Comparison of ENCODE assay signal across 8 cellular contexts in the genomic region with DNA sequence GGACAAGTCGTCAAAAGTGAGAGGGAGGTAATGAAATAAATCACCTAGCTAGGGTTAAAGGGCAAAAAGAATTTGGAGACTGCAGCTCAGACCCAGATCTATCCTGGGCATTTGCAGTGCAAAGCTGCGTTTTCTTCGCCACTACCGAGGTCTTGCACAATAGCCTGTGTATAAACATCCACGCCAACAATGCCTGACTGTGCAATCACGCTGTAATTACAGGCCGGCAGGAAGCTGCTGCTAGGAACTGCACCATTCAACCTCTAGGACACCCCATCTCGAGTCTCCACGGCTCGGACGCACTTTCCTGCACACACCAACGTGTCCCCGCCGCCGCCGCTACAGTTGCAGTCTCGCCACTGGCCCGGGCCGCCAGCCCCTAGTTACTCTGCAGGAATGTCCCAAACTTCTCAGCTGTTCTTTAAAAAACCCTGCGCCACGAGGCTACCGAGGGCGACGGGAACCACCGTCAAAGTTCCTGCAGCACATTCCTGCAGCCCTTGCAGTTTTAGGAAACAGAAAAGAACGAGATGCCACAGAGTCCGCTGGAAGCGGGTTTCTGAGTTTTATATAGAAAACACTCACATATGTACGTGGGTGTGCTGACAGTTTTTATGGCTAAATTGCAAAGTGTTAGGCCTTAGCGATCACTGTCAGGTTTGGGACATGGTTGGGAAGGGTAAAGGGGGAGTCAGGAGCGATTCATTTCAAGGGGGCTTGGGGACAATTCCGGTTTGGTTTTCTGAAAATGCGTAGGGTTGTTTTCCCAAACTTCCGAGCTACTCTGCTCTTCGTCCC.
DNase-seq lines count a peak whose midpoint lies in the region; ATAC-seq and TF ChIP-seq lines count a peak whose summit lies in the region.

No MANE protein-coding gene starts in this region.

- H3K27ac Mint-ChIP-seq in Calu3 (ENCODE audit: unreplicated experiment) = peak overlapping the region; percentile 53
- peak overlapping the region; percentile 87 for H3K27ac Mint-ChIP-seq in activated T-helper 2 cell treated with anti-CD3 and anti-CD28 coated beads, Interferon-gamma antibody, Interleukin-2, Interleukin-4, amounts not matched to agents 10 μg/mL and 5 μg/mL and 100 μg/mL, durations not matched to agents 14 hours and 24 hours and 36 hours
- H3K27ac Mint-ChIP-seq in natural killer cell = peak overlapping the region; percentile 88 to 92

- H3K4me1 Mint-ChIP-seq in Calu3 (ENCODE audit: low read depth, unreplicated experiment) = peaks cover 27% of the 10 kb centered on the region
- peaks cover 60% of the 10 kb centered on the region for H3K4me1 Mint-ChIP-seq in activated T-helper 2 cell treated with anti-CD3 and anti-CD28 coated beads, Interferon-gamma antibody, Interleukin-2, Interleukin-4, amounts not matched to agents 10 μg/mL and 5 μg/mL and 100 μg/mL, durations not matched to agents 14 hours and 24 hours and 36 hours (ENCODE audit: low read depth)
- H3K4me1 Mint-ChIP-seq in natural killer cell = peaks cover 62 to 63% of the 10 kb centered on the region in 2 donors

- 0 to 1% methylated on average over 32 to 35 of the region's 35 CpGs for WGBS in testis, 2 donors

- ATAC-seq in natural killer cell (peak; percentile 61 to 75 (median 64)), GM18519 (IDR thresholded peaks at IDR 0.05; ENCODE audit: low FRiP score, unreplicated experiment) (no peak)

- H3K4me3 Mint-ChIP-seq in Calu3 (ENCODE audit: low read depth, unreplicated experiment) (peak overlapping the region; percentile 76), natural killer cell (peak overlapping the region; percentile 96)
- H3K4me3 Mint-ChIP-seq in activated T-helper 2 cell treated with anti-CD3 and anti-CD28 coated beads, Interferon-gamma antibody, Interleukin-2, Interleukin-4, amounts not matched to agents 10 μg/mL and 5 μg/mL and 100 μg/mL, durations not matched to agents 14 hours and 24 hours and 36 hours (ENCODE audit: low read depth) = peak overlapping the region; percentile 88

- DNase-seq in Calu3 (peak; percentile 66), HEK293T (ENCODE audit: extremely low spot score) (peak; percentile 56), fibroblast of peridontal ligament (ENCODE audit: extremely low read depth) (peak; percentile 97), natural killer cell (peak; percentile 59), testis (peak; percentile 83)
- DNase-seq in activated T-helper 2 cell treated with anti-CD3 and anti-CD28 coated beads, Interferon-gamma antibody, Interleukin-2, Interleukin-4, amounts not matched to agents 10 μg/mL and 5 μg/mL and 100 μg/mL, durations not matched to agents 14 hours and 24 hours and 36 hours (ENCODE audit: low spot score) = peak; percentile 64

- no peaks in the 10 kb centered on the region for H3K27me3 Mint-ChIP-seq in Calu3 (ENCODE audit: unreplicated experiment)
- no peaks in the 10 kb centered on the region for H3K27me3 Mint-ChIP-seq in activated T-helper 2 cell treated with anti-CD3 and anti-CD28 coated beads, Interferon-gamma antibody, Interleukin-2, Interleukin-4, amounts not matched to agents 10 μg/mL and 5 μg/mL and 100 μg/mL, durations not matched to agents 14 hours and 24 hours and 36 hours (ENCODE audit: low read depth)
- no peaks in the 10 kb centered on the region for H3K27me3 Mint-ChIP-seq in natural killer cell (ENCODE audit: low read depth in 2 of 2)

- POLR2A ChIA-PET in HEK293T (lab: Yijun Ruan, JAX) = interaction anchor here (1.0 to 5.8 kb wide), 12 partner anchors 8 to 100 kb away, joined by 3 to 49 read pairs (median 5); a partner anchor contains a TSS

- TSS peak; percentile 19 for BruUV-seq in Calu3 (replicated peaks; lab: Mats Ljungman, UMichigan)

- H3K4me1 ChIP-seq in testis = peaks cover 59% of the 10 kb centered on the region

- peak overlapping the region; percentile 76 to 99 for H3K27ac ChIP-seq in testis

- H3K9me3 ChIP-seq in testis = no peaks in the 10 kb centered on the region

- H3K36me3 ChIP-seq in testis (ENCODE audit: low read depth, missing control alignments) = no peaks in the 10 kb centered on the region

- H3K27me3 ChIP-seq in testis = no peaks in the 10 kb centered on the region

- CTCF ChIA-PET in Calu3 (lab: Charles Lee) = interaction anchor here (0.7 to 2.0 kb wide), 6 partner anchors 9 to 57 kb away, joined by 3 to 8 read pairs (median 5); a partner anchor contains a TSS
- CTCF ChIA-PET in HEK293T (lab: Yijun Ruan, JAX) = interaction anchor here (0.7 to 2.3 kb wide), 6 partner anchors 10 to 57 kb away, joined by 3 to 10 read pairs (median 6); no protein-coding TSS in a partner anchor

- intact Hi-C loops in Calu3 (cut with micrococcal nuclease; ENCODE audit: unreplicated experiment) = loop anchor here (2.0 to 5.0 kb wide), 2 partner anchors 31 to 41 kb away; no protein-coding TSS in a partner anchor
- intact Hi-C loops in activated T-helper 2 cell treated with anti-CD3 and anti-CD28 coated beads, Interferon-gamma antibody, Interleukin-2, Interleukin-4, amounts not matched to agents 10 μg/mL and 5 μg/mL and 100 μg/mL, durations not matched to agents 14 hours and 24 hours and 36 hours (cut with micrococcal nuclease) = loop anchor here (1.0 to 5.0 kb wide), 6 partner anchors 11 to 73 kb away; a partner anchor contains a TSS
- intact Hi-C loops in natural killer cell (cut with micrococcal nuclease) = loop anchor here (2.0 to 5.0 kb wide), 3 partner anchors 15 to 41 kb away; no protein-coding TSS in a partner anchor
- intact Hi-C loops in testis (cut with DNase I; ENCODE audit: low total_unique reads) = no loop called here

- TF ChIP-seq CTCF in Calu3 (IDR thresholded peaks at IDR 0.05; ENCODE audit: unreplicated experiment) (no peak), natural killer cell (IDR thresholded peaks at IDR 0.05) (no peak), testis (IDR thresholded peaks at IDR 0.05) (peak in 1 of 3 experiments; percentile 33)

- H3K9me3 Mint-ChIP-seq in Calu3 (ENCODE audit: low read depth, unreplicated experiment) (no peaks in the 10 kb centered on the region), natural killer cell (no peaks in the 10 kb centered on the region)
- no peaks in the 10 kb centered on the region for H3K9me3 Mint-ChIP-seq in activated T-helper 2 cell treated with anti-CD3 and anti-CD28 coated beads, Interferon-gamma antibody, Interleukin-2, Interleukin-4, amounts not matched to agents 10 μg/mL and 5 μg/mL and 100 μg/mL, durations not matched to agents 14 hours and 24 hours and 36 hours

- peak overlapping the region; percentile 74 to 85 for H3K4me3 ChIP-seq in testis

- TF ChIP-seq POLR2A in testis (IDR thresholded peaks at IDR 0.05) = no peak

- peaks cover 28% of the 10 kb centered on the region for H3K36me3 Mint-ChIP-seq in Calu3 (ENCODE audit: insufficient read depth, unreplicated experiment)
- H3K36me3 Mint-ChIP-seq in activated T-helper 2 cell treated with anti-CD3 and anti-CD28 coated beads, Interferon-gamma antibody, Interleukin-2, Interleukin-4, amounts not matched to agents 10 μg/mL and 5 μg/mL and 100 μg/mL, durations not matched to agents 14 hours and 24 hours and 36 hours (ENCODE audit: low read depth) = peaks cover 14% of the 10 kb centered on the region
- no peaks in the 10 kb centered on the region for H3K36me3 Mint-ChIP-seq in natural killer cell

TF ChIP-seq in HEK293T, 16 proteins besides CTCF, POLR2A, EP300 and RAD21:
- TF ChIP-seq SUZ12 (IDR thresholded peaks at IDR 0.05) = no peak
- peak; percentile 72 for TF ChIP-seq L3MBTL2 (conservative IDR thresholded peaks at IDR 0.05)
- no peak for TF ChIP-seq ELF4 (IDR thresholded peaks at IDR 0.05)
- no peak for TF ChIP-seq BHLHE40 (IDR thresholded peaks at IDR 0.05; ENCODE audit: borderline replicate concordance)
- TF ChIP-seq, protein P1, sequence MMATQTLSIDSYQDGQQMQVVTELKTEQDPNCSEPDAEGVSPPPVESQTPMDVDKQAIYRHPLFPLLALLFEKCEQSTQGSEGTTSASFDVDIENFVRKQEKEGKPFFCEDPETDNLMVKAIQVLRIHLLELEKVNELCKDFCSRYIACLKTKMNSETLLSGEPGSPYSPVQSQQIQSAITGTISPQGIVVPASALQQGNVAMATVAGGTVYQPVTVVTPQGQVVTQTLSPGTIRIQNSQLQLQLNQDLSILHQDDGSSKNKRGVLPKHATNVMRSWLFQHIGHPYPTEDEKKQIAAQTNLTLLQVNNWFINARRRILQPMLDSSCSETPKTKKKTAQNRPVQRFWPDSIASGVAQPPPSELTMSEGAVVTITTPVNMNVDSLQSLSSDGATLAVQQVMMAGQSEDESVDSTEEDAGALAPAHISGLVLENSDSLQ (IDR thresholded peaks at IDR 0.05) = 0 out of 2 replicates have a peak, but pooled peaks have one; percentile 27

TF ChIP-seq in PFSK-1, 5 proteins besides CTCF, POLR2A, EP300 and RAD21:
- TF ChIP-seq POLR2AphosphoS5 (IDR thresholded peaks at IDR 0.05; ENCODE audit: low read depth, low read length) = no peak
- TF ChIP-seq SIN3A (IDR thresholded peaks at IDR 0.05; ENCODE audit: borderline replicate concordance, insufficient read depth, low read length) = peak; percentile 70; the same call in 1 of the 2 replicates
- TF ChIP-seq, protein P2, sequence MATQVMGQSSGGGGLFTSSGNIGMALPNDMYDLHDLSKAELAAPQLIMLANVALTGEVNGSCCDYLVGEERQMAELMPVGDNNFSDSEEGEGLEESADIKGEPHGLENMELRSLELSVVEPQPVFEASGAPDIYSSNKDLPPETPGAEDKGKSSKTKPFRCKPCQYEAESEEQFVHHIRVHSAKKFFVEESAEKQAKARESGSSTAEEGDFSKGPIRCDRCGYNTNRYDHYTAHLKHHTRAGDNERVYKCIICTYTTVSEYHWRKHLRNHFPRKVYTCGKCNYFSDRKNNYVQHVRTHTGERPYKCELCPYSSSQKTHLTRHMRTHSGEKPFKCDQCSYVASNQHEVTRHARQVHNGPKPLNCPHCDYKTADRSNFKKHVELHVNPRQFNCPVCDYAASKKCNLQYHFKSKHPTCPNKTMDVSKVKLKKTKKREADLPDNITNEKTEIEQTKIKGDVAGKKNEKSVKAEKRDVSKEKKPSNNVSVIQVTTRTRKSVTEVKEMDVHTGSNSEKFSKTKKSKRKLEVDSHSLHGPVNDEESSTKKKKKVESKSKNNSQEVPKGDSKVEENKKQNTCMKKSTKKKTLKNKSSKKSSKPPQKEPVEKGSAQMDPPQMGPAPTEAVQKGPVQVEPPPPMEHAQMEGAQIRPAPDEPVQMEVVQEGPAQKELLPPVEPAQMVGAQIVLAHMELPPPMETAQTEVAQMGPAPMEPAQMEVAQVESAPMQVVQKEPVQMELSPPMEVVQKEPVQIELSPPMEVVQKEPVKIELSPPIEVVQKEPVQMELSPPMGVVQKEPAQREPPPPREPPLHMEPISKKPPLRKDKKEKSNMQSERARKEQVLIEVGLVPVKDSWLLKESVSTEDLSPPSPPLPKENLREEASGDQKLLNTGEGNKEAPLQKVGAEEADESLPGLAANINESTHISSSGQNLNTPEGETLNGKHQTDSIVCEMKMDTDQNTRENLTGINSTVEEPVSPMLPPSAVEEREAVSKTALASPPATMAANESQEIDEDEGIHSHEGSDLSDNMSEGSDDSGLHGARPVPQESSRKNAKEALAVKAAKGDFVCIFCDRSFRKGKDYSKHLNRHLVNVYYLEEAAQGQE (IDR thresholded peaks at IDR 0.05; ENCODE audit: insufficient read depth in 1 of 2, low read depth in 2 of 2, low read length in 2 of 2) = no peak
- TF ChIP-seq FOXP2 (optimal IDR thresholded peaks at IDR 0.05; ENCODE audit: borderline replicate concordance, extremely low read depth, extremely low read length, insufficient read depth) = peak; percentile 89
